ENCODE assay signal across 18 cellular contexts in the genomic region with DNA sequence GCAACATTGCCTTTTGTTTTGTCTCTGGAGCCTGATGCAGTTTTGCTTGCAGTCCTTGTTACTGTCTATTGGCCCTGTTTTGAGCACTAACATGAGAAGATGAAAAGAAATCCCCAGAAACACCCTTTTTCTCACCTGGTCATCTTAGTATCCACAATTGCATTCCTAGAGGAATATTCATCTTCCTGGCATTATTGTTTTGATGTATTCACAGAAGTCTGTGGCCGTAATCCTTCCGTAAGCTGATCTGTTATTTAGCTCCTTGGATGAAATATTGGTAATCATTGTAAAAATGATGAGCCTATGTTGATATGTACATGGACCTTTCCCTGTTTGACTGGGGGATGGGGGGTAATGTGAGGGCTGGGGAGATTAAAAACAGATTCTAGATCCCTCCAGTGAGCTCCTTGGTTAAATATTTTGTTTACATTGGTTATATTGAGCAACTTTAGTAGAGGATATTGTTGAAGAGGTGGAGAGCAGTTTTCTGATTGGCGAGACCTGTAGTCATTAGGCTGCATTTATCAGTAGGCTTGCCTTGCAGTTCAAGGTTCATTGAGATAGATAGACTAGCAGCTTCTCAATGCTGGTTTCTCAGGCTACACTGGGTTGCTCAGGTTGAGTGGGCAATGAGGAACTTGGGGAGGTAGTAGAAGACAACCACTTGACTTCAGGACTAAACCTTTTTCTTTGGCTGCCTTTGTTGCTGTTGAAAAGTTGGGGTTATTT.
DNase-seq lines count a peak whose midpoint lies in the region; ATAC-seq, FAIRE-seq and TF ChIP-seq lines count a peak whose summit lies in the region.
"Had no signal": no experiment of that assay in that cellular context is flagged by ENCODE, and none has a peak within 500 bp of the region (broad histone marks: within the 10 kb centered on the region; RNA-seq: fewer than 3 reads in every experiment).

No MANE protein-coding gene starts in this region.

- H3K9me2 ChIP-seq in PC-3 (replicated peaks; ENCODE audit: low read length) = no peaks in the 10 kb centered on the region

- intact Hi-C loops in PC-3 (cut with micrococcal nuclease) = loop anchor here (5.0 kb wide), 3 partner anchors 91 to 119 kb away; a partner anchor contains a TSS
- intact Hi-C loops in dendritic cell treated with granulocyte-macrophage colony-stimulating factor and Interleukin-4, amounts not matched to agents 40 ng/mL and 50 ng/mL, for 4 days (cut with micrococcal nuclease) = no loop called here

- peak overlapping the region; percentile 40 for H3K4me2 ChIP-seq in PC-3 (ENCODE audit: low read length)
- H3K4me2 ChIP-seq: A549 had no signal

- no peaks in the 10 kb centered on the region for H3K79me2 ChIP-seq in PC-3 (ENCODE audit: low read length)

- no TSS peak for BruUV-seq in PC-3 (replicated peaks; lab: Mats Ljungman, UMichigan)

- H2AFZ ChIP-seq in PC-3 (ENCODE audit: low read length) = 0 out of 2 replicates have a peak overlapping the region, but pooled peaks have one; percentile 13

- H3K4me3 Mint-ChIP-seq in dendritic cell treated with granulocyte-macrophage colony-stimulating factor and Interleukin-4, amounts not matched to agents 40 ng/mL and 50 ng/mL, for 4 days = no peak overlapping the region
- no peak overlapping the region for H3K4me3 Mint-ChIP-seq in naive B cell

- TF ChIP-seq CTCF in PC-3 (conservative IDR thresholded peaks at IDR 0.05; ENCODE audit: low read depth, low read length) = no peak

- H3K36me3 Mint-ChIP-seq in dendritic cell treated with granulocyte-macrophage colony-stimulating factor and Interleukin-4, amounts not matched to agents 40 ng/mL and 50 ng/mL, for 4 days (ENCODE audit: low read depth) = no peaks in the 10 kb centered on the region
- no peaks in the 10 kb centered on the region for H3K36me3 Mint-ChIP-seq in naive B cell

- peak; percentile 83 for FAIRE-seq in GM12892 (lab: Jason Lieb, UNC)
- FAIRE-seq: A549 had no signal

- no peaks in the 10 kb centered on the region for H3K36me3 ChIP-seq in PC-3 (ENCODE audit: low read depth, low read length)

- no peaks in the 10 kb centered on the region for H3K9me3 Mint-ChIP-seq in dendritic cell treated with granulocyte-macrophage colony-stimulating factor and Interleukin-4, amounts not matched to agents 40 ng/mL and 50 ng/mL, for 4 days
- peaks cover 0 to 13% (median 4%) of the 10 kb centered on the region in 7 donors for H3K9me3 Mint-ChIP-seq in naive B cell

- no peaks in the 10 kb centered on the region for H3F3A ChIP-seq in PC-3 (ENCODE audit: low read length, unreplicated experiment)

- no peaks in the 10 kb centered on the region for H3K27me3 ChIP-seq in PC-3 (ENCODE audit: low read length)

- peaks cover 7% of the 10 kb centered on the region for H3K4me1 Mint-ChIP-seq in dendritic cell treated with granulocyte-macrophage colony-stimulating factor and Interleukin-4, amounts not matched to agents 40 ng/mL and 50 ng/mL, for 4 days (ENCODE audit: low read depth)
- no peaks in the 10 kb centered on the region for H3K4me1 Mint-ChIP-seq in naive B cell

- no peak overlapping the region for H3K9ac ChIP-seq in PC-3 (ENCODE audit: low read length)

- no peak for DNase-seq in GM12892 (ENCODE audit: insufficient read length)
- peak; percentile 31 for DNase-seq in PC-3
- DNase-seq in naive B cell = no peak
- DNase-seq in DMS79 (lab: John Stamatoyannopoulos, UW) = no peak
- no peak for DNase-seq in SKM-1 treated with dmso at 0.1 percent for 144 hours (lab: John Stamatoyannopoulos, UW; ENCODE audit: unreplicated experiment)
- DNase-seq: C1 segment of cervical spinal cord, DMS 273 treated with DMSO at 0.1 percent for 48 hours, KG1, NCI-H146, NCI-H2081 had no signal

- no peaks in the 10 kb centered on the region for H3K9me3 ChIP-seq in PC-3 (ENCODE audit: low read length)
- H3K9me3 ChIP-seq: A549 had no signal

- peak overlapping the region; percentile 15 for H3K27ac Mint-ChIP-seq in dendritic cell treated with granulocyte-macrophage colony-stimulating factor and Interleukin-4, amounts not matched to agents 40 ng/mL and 50 ng/mL, for 4 days
- no peak overlapping the region for H3K27ac Mint-ChIP-seq in naive B cell

- H4K20me1 ChIP-seq in PC-3 (ENCODE audit: low read length) = no peaks in the 10 kb centered on the region

- H3K27ac ChIP-seq in PC-3 (ENCODE audit: low read length) = no peak overlapping the region
- H3K27ac ChIP-seq: A549, HL-60, SK-N-MC had no signal

- ATAC-seq in PC-3 (peak; percentile 11), naive B cell (ENCODE audit: low read depth in 2 of 2) (peak; percentile 23 to 27), GM19463 (IDR thresholded peaks at IDR 0.05; ENCODE audit: unreplicated experiment) (no peak), GM21390 (IDR thresholded peaks at IDR 0.05; ENCODE audit: unreplicated experiment) (no peak)
- ATAC-seq: HCT116, Right ventricle myocardium inferior had no signal

- H3K27me3 Mint-ChIP-seq in dendritic cell treated with granulocyte-macrophage colony-stimulating factor and Interleukin-4, amounts not matched to agents 40 ng/mL and 50 ng/mL, for 4 days = no peaks in the 10 kb centered on the region
- peaks cover 0 to 4% (median 0%) of the 10 kb centered on the region in 3 donors for H3K27me3 Mint-ChIP-seq in naive B cell

- H3K4me1 ChIP-seq in PC-3 (ENCODE audit: insufficient read depth, low read length) = peaks cover 16% of the 10 kb centered on the region
- H3K4me1 ChIP-seq: A549 had no signal

- CTCF ChIA-PET in PC-3 (lab: Charles Lee) = interaction anchor here (0.7 to 1.4 kb wide), 3 partner anchors 48 to 118 kb away, joined by 3 to 6 read pairs (median 4); a partner anchor contains a TSS

- POLR2A ChIA-PET in PC-3 (lab: Charles Lee; ENCODE audit: unreplicated experiment) = no interaction called here

- no peak overlapping the region for H3K4me3 ChIP-seq in PC-3 (ENCODE audit: low read length)
- H3K4me3 ChIP-seq: A549, SK-N-MC had no signal

- TF ChIP-seq POLR2A in GM12892 (IDR thresholded peaks at IDR 0.05; ENCODE audit: low read depth, low read length) = no peak

Comparison
In these comparisons a context has a peak if more than half of its experiments do, and no peak if none do; other contexts are left out.
1. ATAC-seq: peak in PC-3 (single experiment) and naive B cell (2 of 2); none in GM19463 (single experiment) and GM21390 (single experiment).